ENCODE assay signal across 1 cellular context in genomic region chr7:100080895-100081534, GRCh38.
TF ChIP-seq lines count a peak whose summit lies in the region.

No MANE protein-coding gene starts in this region.

TF ChIP-seq in HepG2, 621 proteins besides CTCF, POLR2A, EP300 and RAD21 (continued from another document):
- TF ChIP-seq ZNF777 (CRISPR knock-in tag; IDR thresholded peaks at IDR 0.05) (no peak; the same call in 1 of the 2 replicates), TBL1XR1 (IDR thresholded peaks at IDR 0.05; ENCODE audit: borderline replicate concordance, low read length, partially characterized antibody) (no peak), FOXK2 (IDR thresholded peaks at IDR 0.05) (peak; percentile 71), SOX13 (IDR thresholded peaks at IDR 0.05) (no peak), SOX13 (CRISPR knock-in tag; conservative IDR thresholded peaks at IDR 0.05 in 1 of 2, IDR thresholded peaks at IDR 0.05 in 1 of 2) (peak in 1 of 2 experiments; percentile 14; a peak in 1 of 4 replicates), ZNF446 (CRISPR knock-in tag; IDR thresholded peaks at IDR 0.05) (0 out of 2 replicates have a peak, but pooled peaks have one; percentile 27), GFI1 (CRISPR knock-in tag; IDR thresholded peaks at IDR 0.05; ENCODE audit: borderline replicate concordance) (no peak), ZFAT (CRISPR knock-in tag; conservative IDR thresholded peaks at IDR 0.05) (no peak), FOXP1 (IDR thresholded peaks at IDR 0.05) (no peak), FOXP1 (CRISPR knock-in tag; IDR thresholded peaks at IDR 0.05) (peak; percentile 44; the same call in 1 of the 2 replicates), TAF1 (CRISPR knock-in tag; IDR thresholded peaks at IDR 0.05) (no peak), ATF1 (CRISPR knock-in tag; IDR thresholded peaks at IDR 0.05) (0 out of 2 replicates have a peak, but pooled peaks have one; percentile 0), ZNF143 (CRISPR knock-in tag; IDR thresholded peaks at IDR 0.05) (no peak), ZNF674 (CRISPR knock-in tag; IDR thresholded peaks at IDR 0.05; ENCODE audit: low read depth) (peak; percentile 3; the same call in 1 of the 2 replicates), ZNF737 (CRISPR knock-in tag; IDR thresholded peaks at IDR 0.05; ENCODE audit: borderline replicate concordance) (no peak), ZNF17 (CRISPR knock-in tag; IDR thresholded peaks at IDR 0.05) (peak; percentile 45; the same call in 1 of the 2 replicates), FIP1L1 (IDR thresholded peaks at IDR 0.05; ENCODE audit: borderline replicate concordance, insufficient read depth, low read depth, low read length) (0 out of 2 replicates have a peak, but pooled peaks have one; percentile 20), NR2F1 (CRISPR knock-in tag; IDR thresholded peaks at IDR 0.05) (no peak), ZNF639 (CRISPR knock-in tag; conservative IDR thresholded peaks at IDR 0.05) (no peak), ZFP90 (CRISPR knock-in tag; IDR thresholded peaks at IDR 0.05; ENCODE audit: borderline replicate concordance) (no peak), MATR3 (CRISPR knock-in tag; IDR thresholded peaks at IDR 0.05) (no peak), ZBTB37 (CRISPR knock-in tag; IDR thresholded peaks at IDR 0.05) (no peak), PLSCR1 (CRISPR knock-in tag; IDR thresholded peaks at IDR 0.05; ENCODE audit: borderline replicate concordance) (no peak), ZSCAN25 (CRISPR knock-in tag; IDR thresholded peaks at IDR 0.05) (no peak), ZNF615 (CRISPR knock-in tag; IDR thresholded peaks at IDR 0.05; ENCODE audit: borderline replicate concordance) (no peak), BCL6 (CRISPR knock-in tag; IDR thresholded peaks at IDR 0.05) (peak; percentile 60), SMAD9 (CRISPR knock-in tag; IDR thresholded peaks at IDR 0.05) (no peak)
